Comparison of ENCODE assay signal across 8 cellular contexts in the genomic region with DNA sequence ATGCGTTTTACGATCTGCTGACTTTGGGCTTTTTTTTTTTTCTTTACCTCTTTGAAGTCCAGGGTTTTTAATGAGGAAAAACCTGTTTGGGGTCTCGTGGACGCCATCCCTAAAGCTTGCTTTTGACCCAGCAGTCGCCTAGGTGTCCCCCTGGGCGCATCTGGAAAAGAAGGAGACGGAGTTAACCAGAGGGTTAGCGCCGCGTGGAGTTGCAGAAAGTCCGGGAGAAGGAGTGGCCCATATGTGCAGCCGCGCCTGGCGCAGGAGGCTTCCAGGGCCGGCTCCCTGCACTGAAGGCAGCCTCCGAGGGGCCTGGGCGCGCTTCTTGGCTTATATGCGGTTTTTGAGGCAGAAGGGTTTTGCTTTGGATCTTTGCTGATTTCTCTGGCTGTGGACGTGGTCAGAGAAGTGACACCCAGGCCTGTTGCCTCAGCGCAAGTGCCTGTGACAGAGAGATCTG. TPM values are rescaled to one million over a fixed set of nuclear protein-coding genes. Genes with fewer than 3 reads are reported as not detected.
DNase-seq lines count a peak whose midpoint lies in the region; TF ChIP-seq lines count a peak whose summit lies in the region.

No MANE protein-coding gene starts in this region.

- no peaks in the 10 kb centered on the region; the same call in 1 of the 2 replicates for H3K36me3 ChIP-seq in MG63
- no peaks in the 10 kb centered on the region for H3K36me3 ChIP-seq in testis (ENCODE audit: low read depth, missing control alignments)

- H3K4me3 ChIP-seq in GM08714 (ENCODE audit: low read length) (peak overlapping the region; percentile 78), MG63 (peak overlapping the region; percentile 92), astrocyte of the spinal cord (ENCODE audit: low read depth, low read length) (peak overlapping the region; percentile 54), testis (peak overlapping the region; percentile 89 to 96)

- peak; percentile 24 for DNase-seq in MG63
- DNase-seq in astrocyte of the spinal cord (ENCODE audit: low read depth, low spot score), result no peak
- DNase-seq in left kidney (ENCODE audit: low read depth, low spot score), result peak; percentile 69
- no peak for DNase-seq in testis
- DNase-seq in cortex of kidney (lab: John Stamatoyannopoulos, UW), result no peak
- DNase-seq in Ammon's horn (ENCODE audit: low spot score), result no peak
- no peak for DNase-seq in anterior cingulate cortex (lab: John Stamatoyannopoulos, UW)

- H3K27ac ChIP-seq in testis, result peak overlapping the region; percentile 88 to 90

- TF ChIP-seq CTCF in astrocyte of the spinal cord (IDR thresholded peaks at IDR 0.05; ENCODE audit: low read depth, low read length), result no peak
- TF ChIP-seq CTCF in testis (IDR thresholded peaks at IDR 0.05), result no peak

- H3K27me3 ChIP-seq in MG63 (no peaks in the 10 kb centered on the region), testis (no peaks in the 10 kb centered on the region)

- 2 to 5% methylated on average over 20 to 21 of the region's 21 CpGs for WGBS in testis, 2 donors

- in situ Hi-C loops in astrocyte of the spinal cord (cut with HindIII; ENCODE audit: low sequenced_read_pairs), result no loop called here

- intact Hi-C loops in testis (cut with DNase I; ENCODE audit: low total_unique reads), result no loop called here

- no peaks in the 10 kb centered on the region for H3K9me3 ChIP-seq in MG63
- no peaks in the 10 kb centered on the region for H3K9me3 ChIP-seq in testis

- peaks cover 38% of the 10 kb centered on the region for H3K4me1 ChIP-seq in testis

- no peak for TF ChIP-seq POLR2A in testis (IDR thresholded peaks at IDR 0.05)

RNA-seq across cellular contexts. Expression of a gene that starts 0.9 kb away (rescaled TPM):
- 19.9 and 20.6 TPM in 2 replicates for total RNA-seq in MG63 (2014; rRNA removed; shearing (Covaris generic); ENCODE audit: low replicate concordance)
- total RNA-seq in testis, result 10 to 100 TPM; 74.6 to 81.0 TPM
- polyA plus RNA-seq in testis (ENCODE audit: insufficient read depth, low read depth, low replicate concordance), result 41.4 TPM

Comparison
In these comparisons a context has a peak if more than half of its experiments do, and no peak if none do; other contexts are left out.
1. DNase-seq: peak in MG63 (single experiment) and left kidney (single experiment); none in astrocyte of the spinal cord (single experiment), testis (single experiment), cortex of kidney (single experiment), Ammon's horn (single experiment) and anterior cingulate cortex (0 of 58).
2. Peak in every context shown above with its lines, with median percentiles within 50 percentile points of each other: H3K4me3 ChIP-seq.